ENCODE assay signal across 8 cellular contexts in the genomic region with DNA sequence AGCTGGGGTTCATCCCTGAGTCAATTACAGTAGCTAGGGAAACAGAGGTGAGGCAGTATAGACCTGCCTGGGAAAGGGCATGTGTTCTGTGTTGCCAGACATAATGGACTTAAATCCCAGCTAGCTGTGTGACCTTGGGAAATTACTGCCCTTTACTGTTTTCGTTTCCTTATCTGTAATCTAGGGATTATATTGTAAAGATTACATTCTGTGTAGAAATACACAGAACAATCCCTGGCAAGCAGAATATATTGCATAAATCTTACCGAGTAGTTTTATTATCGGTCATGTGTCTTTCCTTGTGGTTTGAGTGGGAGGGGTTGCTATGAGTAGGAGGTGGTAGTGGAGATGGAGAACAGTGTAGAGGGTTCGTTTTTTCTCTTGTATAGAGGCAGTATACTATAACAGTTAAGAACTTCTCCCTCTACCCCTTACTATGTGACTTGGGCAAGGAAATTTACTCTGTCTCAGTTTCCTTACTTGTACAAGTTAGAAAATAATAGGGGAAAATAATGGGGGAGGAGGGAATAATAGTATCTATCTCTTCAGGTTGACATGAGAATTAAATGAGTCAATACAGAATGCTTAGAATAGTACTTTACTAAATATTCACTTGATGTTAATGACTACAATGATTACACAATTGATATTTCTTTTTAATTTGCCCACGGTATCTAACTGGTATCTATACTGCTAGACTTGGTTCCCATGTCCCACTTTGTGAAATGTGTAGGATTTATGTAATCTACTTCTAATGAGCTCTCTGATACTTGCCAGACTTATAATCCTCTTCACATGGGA. TPM values are rescaled to one million over a fixed set of nuclear protein-coding genes. Genes with fewer than 3 reads are reported as not detected.
A peak's percentile ranks its signal among the peaks of the same experiment; 100 is the strongest.
DNase-seq lines count a peak whose midpoint lies in the region; ATAC-seq and TF ChIP-seq lines count a peak whose summit lies in the region.

No MANE protein-coding gene starts in this region.

- TF ChIP-seq POLR2A in thyroid gland (IDR thresholded peaks at IDR 0.05), result no peak

- no peaks in the 10 kb centered on the region for H4K20me1 ChIP-seq in mammary epithelial cell (ENCODE audit: insufficient read depth, low read length)

- no peak overlapping the region for H3K4me3 ChIP-seq in HL-60 (replicated peaks; ENCODE audit: insufficient read depth, low read length)
- no peak overlapping the region for H3K4me3 ChIP-seq in mammary epithelial cell (replicated peaks in 1 of 3; ENCODE audit: insufficient read depth in 1 of 3, low read depth in 2 of 3, low read length in 3 of 3)
- no peak overlapping the region for H3K4me3 ChIP-seq in thyroid gland (replicated peaks in 1 of 3)

- H3K4me2 ChIP-seq in mammary epithelial cell (ENCODE audit: insufficient read depth, low read depth, low read length), result peak overlapping the region; percentile 8

- CTCF ChIA-PET in mammary epithelial cell (lab: Charles Lee; ENCODE audit: low non-redundant PET), result no interaction called here

- no peak overlapping the region for H3K9ac ChIP-seq in mammary epithelial cell (ENCODE audit: insufficient read depth, low read length)

- H3K9me3 ChIP-seq in mammary epithelial cell (replicated peaks; ENCODE audit: insufficient read depth, low read length) (no peaks in the 10 kb centered on the region), thyroid gland (no peaks in the 10 kb centered on the region)

- H3K36me3 ChIP-seq in mammary epithelial cell (ENCODE audit: insufficient read depth, low read length) (no peaks in the 10 kb centered on the region), thyroid gland (no peaks in the 10 kb centered on the region)

- H3K4me1 ChIP-seq in mammary epithelial cell (ENCODE audit: insufficient read depth, low read length) (peaks cover 3% of the 10 kb centered on the region), thyroid gland (no peaks in the 10 kb centered on the region)

- no peaks in the 10 kb centered on the region for H3K79me2 ChIP-seq in mammary epithelial cell (ENCODE audit: insufficient read depth, low read length)

- H3K27me3 ChIP-seq in HL-60 (ENCODE audit: insufficient read depth, poor library complexity, severe bottlenecking) (no peaks in the 10 kb centered on the region), mammary epithelial cell (ENCODE audit: insufficient read depth, low read length) (no peaks in the 10 kb centered on the region), thyroid gland (no peaks in the 10 kb centered on the region)

- TF ChIP-seq CTCF in HL-60 (IDR thresholded peaks at IDR 0.05; ENCODE audit: insufficient read depth, low read length) (no peak), mammary epithelial cell (conservative IDR thresholded peaks at IDR 0.05 in 1 of 2, IDR thresholded peaks at IDR 0.05 in 1 of 2; ENCODE audit: extremely low read depth in 1 of 2, insufficient read depth in 1 of 2, low read depth in 1 of 2, low read length in 2 of 2) (no peak), thyroid gland (IDR thresholded peaks at IDR 0.05) (no peak)

- in situ Hi-C loops in mammary epithelial cell (cut with MboI; ENCODE audit: low sequenced_read_pairs in 2 of 2), result no loop called here

- intact Hi-C loops in mammary epithelial cell (cut with micrococcal nuclease) (no loop called here), thyroid gland (cut with DNase I) (no loop called here)

- 18% methylated on average over 5 of the region's 5 CpGs for WGBS in mammary epithelial cell (ENCODE audit: low coverage, missing lambda C conversion rate)
- 67 to 77% methylated on average over 5 of the region's 5 CpGs for WGBS in thyroid gland, 2 donors

- dilution Hi-C loops in mammary epithelial cell (cut with HindIII; ENCODE audit: low sequenced_read_pairs), result no loop called here

- BruUV-seq in mammary epithelial cell (replicated peaks; lab: Mats Ljungman, UMichigan), result no TSS peak

- H2AFZ ChIP-seq in mammary epithelial cell (ENCODE audit: low read depth, low read length), result peak overlapping the region; percentile 42

- H3K27ac ChIP-seq in HL-60 (replicated peaks) (no peak overlapping the region), mammary epithelial cell (ENCODE audit: insufficient read depth, low read depth, low read length) (no peak overlapping the region), thyroid gland (no peak overlapping the region)

- peak; percentile 79 for ATAC-seq in GM21423 (IDR thresholded peaks at IDR 0.05; ENCODE audit: unreplicated experiment)

- DNase-seq in D341Med (ENCODE audit: low spot score), result peak; percentile 35
- DNase-seq in HL-60 (ENCODE audit: low read depth in 1 of 2, low spot score in 1 of 2), result peak; percentile 42 to 45
- peak; percentile 60 for DNase-seq in mammary epithelial cell
- DNase-seq in thyroid gland, result no peak
- no peak for DNase-seq in SHP77 treated with DMSO at 0.1 percent for 48 hours (lab: John Stamatoyannopoulos, UW)
- no peak for DNase-seq in T1000 (lab: John Stamatoyannopoulos, UW)
- no peak for DNase-seq in putamen (ENCODE audit: low spot score)

RNA-seq across cellular contexts. Expression of gene DMXL1, which starts 7.1 kb away (rescaled TPM):
- total RNA-seq in mammary epithelial cell, result 10 to 100 TPM; 26.0 to 62.2 TPM
- 4.9 TPM for polyA plus RNA-seq in mammary epithelial cell
- polyA minus RNA-seq in mammary epithelial cell, result 23.1 TPM
- total RNA-seq in thyroid gland, result 100 to 1,000 TPM in 1 of 4 donors, 10 to 100 TPM in 3; 90.8 to 158 (median 95.4) TPM

Comparison
In these comparisons a context has a peak if more than half of its experiments do, and no peak if none do; other contexts are left out.
1. DNase-seq: peak in D341Med (single experiment), HL-60 (2 of 2) and mammary epithelial cell (single experiment); none in thyroid gland (0 of 2), SHP77 treated with DMSO at 0.1 percent for 48 hours (single experiment), T1000 (single experiment) and putamen (single experiment).